ENCODE assay signal across 31 cellular contexts in the genomic region with DNA sequence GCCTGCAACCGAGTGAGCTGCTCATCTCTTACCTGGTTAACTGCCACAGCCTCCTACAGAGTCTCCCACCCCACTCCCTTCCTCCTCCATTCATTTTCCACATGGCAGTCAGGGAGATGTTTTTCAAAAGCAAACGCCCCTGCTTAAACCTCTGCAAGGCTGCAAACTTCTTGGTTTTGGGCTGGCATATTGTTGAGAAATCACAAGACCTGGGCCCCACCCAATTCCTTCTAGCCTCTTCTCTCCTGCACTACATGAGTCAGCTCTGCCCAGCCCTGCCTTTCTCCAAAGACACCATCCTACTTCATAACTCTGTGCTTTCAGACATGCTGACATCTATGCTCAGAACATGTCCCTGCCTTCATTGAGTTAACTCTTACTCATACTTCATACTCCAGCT.
DNase-seq lines count a peak whose midpoint lies in the region; ATAC-seq and TF ChIP-seq lines count a peak whose summit lies in the region.
"Had no signal": no experiment of that assay in that cellular context is flagged by ENCODE, and none has a peak within 500 bp of the region (broad histone marks: within the 10 kb centered on the region; RNA-seq: fewer than 3 reads in every experiment).

No MANE protein-coding gene starts in this region.

- peaks cover 15% of the 10 kb centered on the region for H3K4me1 ChIP-seq in foreskin keratinocyte
- H3K4me1 ChIP-seq: gastroesophageal sphincter, thyroid gland had no signal

- ATAC-seq in foreskin keratinocyte = peak; percentile 97
- ATAC-seq in HG03460 (IDR thresholded peaks at IDR 0.05; ENCODE audit: unreplicated experiment) = no peak
- no peak for ATAC-seq in HG03520 (IDR thresholded peaks at IDR 0.05; ENCODE audit: unreplicated experiment)
- ATAC-seq in HG03354 (IDR thresholded peaks at IDR 0.05; ENCODE audit: poor library complexity, severe bottlenecking, unreplicated experiment) = no peak
- ATAC-seq: activated CD8-positive, alpha-beta T cell treated with anti-CD3 and anti-CD28 coated beads, Interleukin-2, amount 10 ng/mL, durations not matched to agents 7 days and 5 days; gastroesophageal sphincter; HCT116; left ventricle myocardium superior; naive thymus-derived CD4-positive, alpha-beta T cell; stimulated activated naive CD8-positive, alpha-beta T cell treated with anti-CD3 and anti-CD28 coated beads, Interleukin-15, amount 100 ng/mL, for 72 hours had no signal

- CTCF ChIA-PET in RWPE1 (lab: Yijun Ruan, JAX) = no interaction called here

- peak; percentile 64 for DNase-seq in HT1080 (ENCODE audit: low read depth)
- DNase-seq in RWPE1 (ENCODE audit: low spot score) = peak; percentile 80
- DNase-seq in foreskin keratinocyte = peak; percentile 88 to 95
- peak; percentile 66 for DNase-seq in renal cortical epithelial cell (ENCODE audit: low read depth)
- DNase-seq: activated CD4-positive, alpha-beta T cell treated with anti-CD3 and anti-CD28 coated beads for 1 hour; activated CD8-positive, alpha-beta T cell treated with anti-CD3 and anti-CD28 coated beads, Interleukin-2, amount 10 ng/mL, durations not matched to agents 7 days and 5 days; COR-L47; DMS79; esophagus squamous epithelium; Kasumi-1; left ventricle myocardium superior; midbrain; naive thymus-derived CD4-positive, alpha-beta T cell; NCI-H1092 treated with DMSO at 0.1 percent for 48 hours; NCI-H1930; NCI-H526; occipital lobe; RPMI8226; SK-N-SH; stimulated activated CD4-positive, alpha-beta T cell treated with anti-CD3 and anti-CD28 coated beads, Interleukin-1b, Interleukin-23, amount 100 ng/mL, for 48 hours; stimulated activated CD8-positive, alpha-beta memory T cell treated with anti-CD3 and anti-CD28 coated beads, Interleukin-4, amount 100 ng/mL, for 48 hours; stimulated activated naive CD8-positive, alpha-beta T cell treated with anti-CD3 and anti-CD28 coated beads, Interleukin-15, amount 100 ng/mL, for 72 hours; thyroid gland had no signal

- POLR2A ChIA-PET in RWPE1 (lab: Yijun Ruan, JAX; ENCODE audit: low non-redundant PET) = no interaction called here

- TF ChIP-seq CTCF in RWPE1 (conservative IDR thresholded peaks at IDR 0.05; ENCODE audit: low read depth) (no peak), foreskin keratinocyte (conservative IDR thresholded peaks at IDR 0.05) (no peak)

- H3K27ac ChIP-seq in RWPE1 = peak overlapping the region; percentile 89
- peak overlapping the region; percentile 66 for H3K27ac ChIP-seq in foreskin keratinocyte
- H3K27ac ChIP-seq: cardiac muscle cell, coronary artery, gastroesophageal sphincter, thyroid gland had no signal

- no peaks in the 10 kb centered on the region for H3K27me3 ChIP-seq in foreskin keratinocyte
- H3K27me3 ChIP-seq: BLaER1 treated with 17β-estradiol and CSF1 and Interleukin-3, amounts not matched to agents 10 nM and 100 nM; cardiac muscle cell; thyroid gland had no signal
